In the genomic region with DNA sequence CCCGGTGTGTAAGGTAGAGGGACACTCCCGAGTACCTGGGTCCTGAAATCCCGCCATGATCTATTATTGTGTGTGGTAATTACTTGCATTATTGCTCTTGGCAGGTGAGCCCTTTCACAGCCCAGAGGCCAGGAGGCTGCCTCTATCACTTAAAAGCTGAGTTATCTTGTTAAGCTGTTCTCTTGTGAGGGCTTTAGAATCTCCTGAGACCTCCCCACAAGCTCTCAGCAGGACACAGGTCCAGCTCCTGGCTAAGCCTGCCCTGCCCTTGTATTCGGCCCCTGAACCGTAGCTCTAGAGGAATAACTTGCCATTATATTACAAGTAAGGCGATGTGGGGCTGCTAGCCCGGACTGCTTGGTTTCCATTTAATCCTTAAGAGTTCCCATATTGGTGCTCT, we compare ENCODE assay signal across 19 cellular contexts. TPM values are rescaled to one million over a fixed set of nuclear protein-coding genes. Genes with fewer than 3 reads are reported as not detected.
DNase-seq lines count a peak whose midpoint lies in the region; ATAC-seq and TF ChIP-seq lines count a peak whose summit lies in the region.
"Had no signal": no experiment of that assay in that cellular context is flagged by ENCODE, and none has a peak within 500 bp of the region (broad histone marks: within the 10 kb centered on the region; RNA-seq: fewer than 3 reads in every experiment).

No MANE protein-coding gene starts in this region.

- peaks cover 69% of the 10 kb centered on the region for H3K4me1 ChIP-seq in GM23338 (ENCODE audit: insufficient read depth)
- peaks cover 11 to 27% of the 10 kb centered on the region in 2 experiments for H3K4me1 ChIP-seq in SK-N-SH (ENCODE audit: control insufficient read depth in 1 of 2, insufficient read depth in 2 of 2, low read depth in 1 of 2, low read length in 1 of 2)
- H3K4me1 ChIP-seq in iPS-18a (ENCODE audit: control insufficient read depth, low read depth, low read length) = peaks cover 24% of the 10 kb centered on the region

- H3K9me3 Mint-ChIP-seq in GM23338 = no peaks in the 10 kb centered on the region

- H3K27me3 Mint-ChIP-seq in GM23338 (ENCODE audit: insufficient read depth, low read depth, poor library complexity) = peaks cover 6% of the 10 kb centered on the region

- no peak overlapping the region for H2AFZ ChIP-seq in GM23338
- H2AFZ ChIP-seq in SK-N-SH (ENCODE audit: low read depth) = no peak overlapping the region

- TF ChIP-seq RAD21 in SK-N-SH (IDR thresholded peaks at IDR 0.05; ENCODE audit: low read length) = no peak

- H3K9ac ChIP-seq in SK-N-SH (peak overlapping the region; percentile 47; the same call in 1 of the 2 replicates), iPS-18a (ENCODE audit: low read length) (no peak overlapping the region)

- H3K27ac Mint-ChIP-seq in GM23338 = 0 out of 2 replicates have a peak overlapping the region, but pooled peaks have one; percentile 29

- H3K9me3 ChIP-seq in SK-N-SH (no peaks in the 10 kb centered on the region), iPS-18a (ENCODE audit: control insufficient read depth, low read depth, low read length) (no peaks in the 10 kb centered on the region)
- H3K9me3 ChIP-seq: gastroesophageal sphincter had no signal

- peak; percentile 96 for ATAC-seq in GM23338
- ATAC-seq: gastroesophageal sphincter had no signal

- H3F3A ChIP-seq in GM23338 (replicated peaks; ENCODE audit: low read depth) (peaks cover 3% of the 10 kb centered on the region; the same call in 1 of the 2 replicates), SK-N-SH (replicated peaks; ENCODE audit: insufficient read depth) (peaks cover 28% of the 10 kb centered on the region)

- H3K36me3 ChIP-seq in GM23338 (ENCODE audit: insufficient read depth) = no peaks in the 10 kb centered on the region
- H3K36me3 ChIP-seq in SK-N-SH (replicated peaks in 1 of 2; ENCODE audit: control insufficient read depth in 1 of 2, insufficient read depth in 2 of 2, low read length in 1 of 2) = peaks cover 0 to 22% of the 10 kb centered on the region in 2 experiments
- peaks cover 4% of the 10 kb centered on the region for H3K36me3 ChIP-seq in iPS-18a (ENCODE audit: control insufficient read depth, low read depth, low read length)
- H3K36me3 ChIP-seq: cardiac muscle cell, gastroesophageal sphincter had no signal

- H3K4me3 ChIP-seq in GM23338 = peak overlapping the region; percentile 15; the same call in 1 of the 2 replicates
- H3K4me3 ChIP-seq in SK-N-SH (ENCODE audit: low read depth in 2 of 2, low read length in 1 of 2) = peak overlapping the region in 1 of 2 experiments; percentile 0; a peak in 1 of 4 replicates
- H3K4me3 ChIP-seq in iPS-18a (ENCODE audit: low read length) = peak overlapping the region; percentile 39
- H3K4me3 ChIP-seq: cardiac muscle cell, gastroesophageal sphincter had no signal

- peaks cover 61% of the 10 kb centered on the region for H3K4me1 Mint-ChIP-seq in GM23338

- WGBS in SK-N-SH (ENCODE audit: low lambda C conversion rate) = 85% methylated on average over 7 of the region's 7 CpGs

- no peaks in the 10 kb centered on the region for H3K27me3 ChIP-seq in GM23338 (ENCODE audit: insufficient read depth)
- H3K27me3 ChIP-seq in SK-N-SH (ENCODE audit: insufficient read depth) = no peaks in the 10 kb centered on the region
- no peaks in the 10 kb centered on the region for H3K27me3 ChIP-seq in iPS-18a (ENCODE audit: control insufficient read depth, insufficient read depth, low read length)
- H3K27me3 ChIP-seq: cardiac muscle cell, gastroesophageal sphincter had no signal

- H3K4me3 Mint-ChIP-seq in GM23338 = peak overlapping the region; percentile 53

- H3K9me2 ChIP-seq in GM23338 (ENCODE audit: insufficient read depth) = no peaks in the 10 kb centered on the region
- H3K9me2 ChIP-seq in SK-N-SH = no peaks in the 10 kb centered on the region

- TF ChIP-seq EP300 in SK-N-SH (IDR thresholded peaks at IDR 0.05; ENCODE audit: borderline replicate concordance in 1 of 2, low read depth in 1 of 2, low read length in 1 of 2) = no peak

- H4K20me1 ChIP-seq in GM23338 (replicated peaks; ENCODE audit: insufficient read depth) (peaks cover 61% of the 10 kb centered on the region), SK-N-SH (ENCODE audit: insufficient read depth) (peaks cover 40% of the 10 kb centered on the region)

- H3K79me2 ChIP-seq in GM23338 (replicated peaks; ENCODE audit: insufficient read depth) = peaks cover 100% of the 10 kb centered on the region
- peaks cover 99% of the 10 kb centered on the region for H3K79me2 ChIP-seq in SK-N-SH (ENCODE audit: insufficient read depth)

- DNase-seq in GM23338 (ENCODE audit: low spot score) (peak; percentile 62), SK-N-SH (no peak), GM19240 (ENCODE audit: insufficient read length, low spot score) (no peak), hepatic stellate cell (ENCODE audit: low spot score) (no peak), UCSD-AML1 (lab: John Stamatoyannopoulos, UW; ENCODE audit: unreplicated experiment) (no peak)
- DNase-seq in activated effector memory CD4-positive, alpha-beta T cell treated with anti-CD3 and anti-CD28 coated beads, Interleukin-2, amount 50 U/mL, for 16 hours = no peak
- DNase-seq: activated naive CD4-positive, alpha-beta T cell treated with anti-CD3 and anti-CD28 coated beads, Interleukin-2, amount 50 U/mL, for 16 hours; AML-193; DMS53; islet precursor cell; NCI-H2029 had no signal

- TF ChIP-seq CTCF in 22Rv1 (IDR thresholded peaks at IDR 0.05) = no peak
- TF ChIP-seq CTCF in GM23338 (conservative IDR thresholded peaks at IDR 0.05; ENCODE audit: low read depth in 2 of 2) = no peak
- TF ChIP-seq CTCF in SK-N-SH (IDR thresholded peaks at IDR 0.05) = no peak

- CTCF ChIA-PET in SK-N-SH (lab: Yijun Ruan, JAX) = interaction anchor here (0.8 to 1.3 kb wide), 2 partner anchors 12 to 543 kb away, joined by 5 read pairs; no protein-coding TSS in a partner anchor

- peaks cover 22% of the 10 kb centered on the region for H3K36me3 Mint-ChIP-seq in GM23338 (ENCODE audit: low read depth)

- H3K27ac ChIP-seq in 22Rv1 (peak overlapping the region; percentile 51), GM23338 (ENCODE audit: low read depth) (peak overlapping the region; percentile 41), SK-N-SH (ENCODE audit: low read depth in 2 of 2, low read length in 1 of 2) (peak overlapping the region in 1 of 2 experiments; percentile 88; a peak in 2 of 4 replicates), iPS-18a (ENCODE audit: low read length) (no peak overlapping the region)
- H3K27ac ChIP-seq: cardiac muscle cell, gastroesophageal sphincter had no signal

- POLR2A ChIA-PET in SK-N-SH (lab: Yijun Ruan, JAX) = no interaction called here

- H3K4me2 ChIP-seq in GM23338 (peak overlapping the region; percentile 70), SK-N-SH (peak overlapping the region; percentile 69)

TF ChIP-seq in SK-N-SH, 30 proteins besides CTCF, POLR2A, EP300 and RAD21:
- TF ChIP-seq ELF1 (IDR thresholded peaks at IDR 0.05) = no peak
- no peak for TF ChIP-seq FOXJ3 (CRISPR knock-in tag; IDR thresholded peaks at IDR 0.05)
- no peak for TF ChIP-seq FOXM1 (IDR thresholded peaks at IDR 0.05; ENCODE audit: low read depth)
- no peak for TF ChIP-seq NRF1 (IDR thresholded peaks at IDR 0.05; ENCODE audit: low read depth, low read length)
- TF ChIP-seq YY1 (IDR thresholded peaks at IDR 0.05; ENCODE audit: low read depth) = no peak
- TF ChIP-seq, protein P1, sequence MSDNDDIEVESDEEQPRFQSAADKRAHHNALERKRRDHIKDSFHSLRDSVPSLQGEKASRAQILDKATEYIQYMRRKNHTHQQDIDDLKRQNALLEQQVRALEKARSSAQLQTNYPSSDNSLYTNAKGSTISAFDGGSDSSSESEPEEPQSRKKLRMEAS (IDR thresholded peaks at IDR 0.05; ENCODE audit: low read depth) = no peak
- TF ChIP-seq RFX5 (IDR thresholded peaks at IDR 0.05; ENCODE audit: low read length) = no peak
- no peak for TF ChIP-seq GABPA (IDR thresholded peaks at IDR 0.05; ENCODE audit: low read depth)
- no peak for TF ChIP-seq IRF3 (IDR thresholded peaks at IDR 0.05; ENCODE audit: low read depth, low read length)
TF ChIP-seq in SK-N-SH: peak in this region for 0.

RNA-seq across cellular contexts. Expression of gene SND1, which starts 13.9 kb away (rescaled TPM):
- total RNA-seq in GM23338 (2014; rRNA removed; shearing (Covaris generic)) = 236 and 254 TPM in 2 replicates
- polyA plus RNA-seq in GM23338 (2016; fragmentation: Nextera tagmentation; extraction: Ambion mirVana) = 107 and 112 TPM in 2 replicates
- 165 and 168 TPM in 2 replicates for polyA plus RNA-seq in SK-N-SH (2012; rRNA removed)
- polyA plus RNA-seq in SK-N-SH (2012; cell fraction: cytosol; rRNA removed) = 112 and 138 TPM in 2 replicates
- 126 and 165 TPM in 2 replicates for polyA plus RNA-seq in SK-N-SH (2012; cell fraction: nucleus; rRNA removed)

RNA-seq across cellular contexts. Expression of gene PAX4, which starts 48.0 kb away (rescaled TPM):
- total RNA-seq in GM23338 (2014; rRNA removed; shearing (Covaris generic)) = not detected in 2 replicates
- polyA plus RNA-seq in GM23338 (2016; fragmentation: Nextera tagmentation; extraction: Ambion mirVana) (not detected in 2 replicates), SK-N-SH (2012; rRNA removed) (not detected in 2 replicates)
- polyA plus RNA-seq in SK-N-SH (2012; cell fraction: cytosol; rRNA removed) = not detected in 2 replicates
- not detected in 2 replicates for polyA plus RNA-seq in SK-N-SH (2012; cell fraction: nucleus; rRNA removed)
- total RNA-seq: activated CD8-positive, alpha-beta memory T cell treated with anti-CD3 and anti-CD28 coated beads for 36 hours; cardiac muscle cell; gastroesophageal sphincter; mononuclear cell; posterior vena cava; SK-MEL-5 had no signal
- polyA plus RNA-seq: cardiac muscle cell had no signal
